Comparison of ENCODE assay signal across 20 cellular contexts in genomic region chr15:101474983-101475382, GRCh38. TPM values are rescaled to one million over a fixed set of nuclear protein-coding genes. Genes with fewer than 3 reads are reported as not detected.
"Had no signal": no experiment of that assay in that cellular context is flagged by ENCODE, and none has a peak within 500 bp of the region (broad histone marks: within the 10 kb centered on the region; RNA-seq: fewer than 3 reads in every experiment).

No MANE protein-coding gene starts in this region.

- H3K9me3 ChIP-seq: MG63, SK-N-SH had no signal

- DNase-seq: IMR-90, Karpas-422, KG1, MG63, NCI-H1092, NCI-H1105 treated with DMSO at 0.1 percent for 48 hours, NCI-H1417 treated with DMSO at 0.1 percent for 48 hours, NCI-H146, NCI-H1694 treated with DMSO at 0.1 percent for 48 hours, NCI-H1930, NCI-H2081, NCI-H2107, NCI-H2227 treated with DMSO at 0.1 percent for 48 hours, NCI-H524, NCI-H526 treated with DMSO at 0.1 percent for 48 hours, NCI-H748 treated with DMSO at 0.1 percent for 48 hours, SHP77, SK-N-SH had no signal

- H3K27me3 ChIP-seq: MG63 had no signal

- H3K4me3 ChIP-seq: MG63 had no signal

- H3K4me2 ChIP-seq: SK-N-SH had no signal

- H3K9ac ChIP-seq: SK-N-SH had no signal

- FAIRE-seq: HepG2 had no signal

- H3K27ac ChIP-seq: RWPE1 had no signal

RNA-seq across cellular contexts. Expression of gene PCSK6, which starts 14.5 kb away (rescaled TPM):
- total RNA-seq: IMR-90 had no signal
